Comparison of ENCODE assay signal across 22 cellular contexts in genomic region chr7:24502135-24502488, GRCh38.
"Had no signal": no experiment of that assay in that cellular context is flagged by ENCODE, and none has a peak within 500 bp of the region (broad histone marks: within the 10 kb centered on the region; RNA-seq: fewer than 3 reads in every experiment).

No MANE protein-coding gene starts in this region.

- H3K9me3 ChIP-seq: SK-N-SH had no signal

- H3K4me3 ChIP-seq: K562 had no signal

- H3K4me3 Mint-ChIP-seq: IgD-negative memory B cell had no signal

- H3K27ac ChIP-seq: HL-60, KMS-11 had no signal

- H3K27ac Mint-ChIP-seq: IgD-negative memory B cell had no signal

- DNase-seq: Kasumi-1, MM.1S, NCI-H1092 treated with DMSO at 0.1 percent for 48 hours, NCI-H1436, NCI-H187, NCI-H2029, NCI-H2081 treated with DMSO at 0.1 percent for 48 hours, NCI-H2227 treated with DMSO at 0.1 percent for 48 hours, NCI-H510A, NCI-H524 treated with DMSO at 0.1 percent for 48 hours, NCI-H69, NCI-H774, Right ventricle myocardium superior, RPMI8226, SK-N-SH, SW 1271 had no signal

- H3K4me2 ChIP-seq: KMS-11, SK-N-SH had no signal

- H3K9ac ChIP-seq: KMS-11, SK-N-SH had no signal

- H3K9me3 Mint-ChIP-seq: IgD-negative memory B cell had no signal

- FAIRE-seq: HTR-8/SVneo, K562, RCC 7860 had no signal
